In genomic region chr17:27496501-27496943, GRCh38 we compare ENCODE assay signal across 12 cellular contexts. TPM values are rescaled to one million over a fixed set of nuclear protein-coding genes. Genes with fewer than 3 reads are reported as not detected.
A peak's percentile ranks its signal among the peaks of the same experiment; 100 is the strongest.
DNase-seq lines count a peak whose midpoint lies in the region; ATAC-seq and TF ChIP-seq lines count a peak whose summit lies in the region.
"Had no signal": no experiment of that assay in that cellular context is flagged by ENCODE, and none has a peak within 500 bp of the region (broad histone marks: within the 10 kb centered on the region; RNA-seq: fewer than 3 reads in every experiment).

No MANE protein-coding gene starts in this region.

- intact Hi-C loops in colonic mucosa (cut with DNase I) = no loop called here

- no peak overlapping the region for H3K4me3 ChIP-seq in colonic mucosa

- ATAC-seq in GM19467 (IDR thresholded peaks at IDR 0.05; ENCODE audit: unreplicated experiment) = peak; percentile 53
- ATAC-seq in memory B cell (ENCODE audit: low read depth) = no peak
- no peak for ATAC-seq in stimulated activated effector memory CD8-positive, alpha-beta T cell treated with anti-CD3 and anti-CD28 coated beads, Interleukin-12 subunit alpha, Interleukin-12 subunit beta, amount 100 ng/mL, for 72 hours

- H3K27me3 Mint-ChIP-seq in memory B cell = no peaks in the 10 kb centered on the region
- H3K27me3 Mint-ChIP-seq: central memory CD8-positive, alpha-beta T cell had no signal

- no peaks in the 10 kb centered on the region for H3K27me3 ChIP-seq in colonic mucosa

- no peak overlapping the region for H3K27ac ChIP-seq in colonic mucosa

- no peak for TF ChIP-seq CTCF in colonic mucosa (IDR thresholded peaks at IDR 0.05)

- no peaks in the 10 kb centered on the region for H3K4me1 ChIP-seq in colonic mucosa

- H3K9me3 ChIP-seq in colonic mucosa = no peaks in the 10 kb centered on the region

- peaks cover 42% of the 10 kb centered on the region for H3K4me1 Mint-ChIP-seq in memory B cell
- H3K4me1 Mint-ChIP-seq in stimulated activated effector memory CD8-positive, alpha-beta T cell treated with anti-CD3 and anti-CD28 coated beads, Interleukin-12 subunit alpha, Interleukin-12 subunit beta, amount 100 ng/mL, for 72 hours = peaks cover 34% of the 10 kb centered on the region

- H3K9ac ChIP-seq in colonic mucosa (ENCODE audit: low read depth in 2 of 2, low read length in 2 of 2) = no peak overlapping the region

- peaks cover 23% of the 10 kb centered on the region for H3K36me3 Mint-ChIP-seq in memory B cell
- peaks cover 18% of the 10 kb centered on the region for H3K36me3 Mint-ChIP-seq in stimulated activated effector memory CD8-positive, alpha-beta T cell treated with anti-CD3 and anti-CD28 coated beads, Interleukin-12 subunit alpha, Interleukin-12 subunit beta, amount 100 ng/mL, for 72 hours

- no peaks in the 10 kb centered on the region for H3K36me3 ChIP-seq in colonic mucosa

- DNase-seq in D341Med (ENCODE audit: low spot score) = peak; percentile 66
- DNase-seq in NCI-H82 treated with DMSO at 0.1 percent for 48 hours (lab: John Stamatoyannopoulos, UW; ENCODE audit: unreplicated experiment) = peak; percentile 44
- DNase-seq in memory B cell (ENCODE audit: low spot score in 2 of 2) = no peak
- DNase-seq in stimulated activated effector memory CD8-positive, alpha-beta T cell treated with anti-CD3 and anti-CD28 coated beads, Interleukin-12 subunit alpha, Interleukin-12 subunit beta, amount 100 ng/mL, for 72 hours (ENCODE audit: low spot score in 2 of 2) = no peak
- no peak for DNase-seq in globus pallidus (ENCODE audit: low spot score)
- no peak for DNase-seq in colonic mucosa
- no peak for DNase-seq in stimulated activated naive CD4-positive, alpha-beta T cell treated with Interleukin-2 at 50 U/mL for 16 hours (lab: John Stamatoyannopoulos, UW)
- DNase-seq: C1 segment of cervical spinal cord, NCI-H2029 treated with DMSO at 0.1 percent for 48 hours, SW 1271 had no signal

- peak overlapping the region; percentile 86 for H3K27ac Mint-ChIP-seq in memory B cell
- H3K27ac Mint-ChIP-seq in stimulated activated effector memory CD8-positive, alpha-beta T cell treated with anti-CD3 and anti-CD28 coated beads, Interleukin-12 subunit alpha, Interleukin-12 subunit beta, amount 100 ng/mL, for 72 hours = no peak overlapping the region

- H3K9me3 Mint-ChIP-seq in memory B cell = peaks cover 2% of the 10 kb centered on the region
- peaks cover 3% of the 10 kb centered on the region for H3K9me3 Mint-ChIP-seq in stimulated activated effector memory CD8-positive, alpha-beta T cell treated with anti-CD3 and anti-CD28 coated beads, Interleukin-12 subunit alpha, Interleukin-12 subunit beta, amount 100 ng/mL, for 72 hours
- H3K9me3 Mint-ChIP-seq: central memory CD8-positive, alpha-beta T cell had no signal

- H3K4me3 Mint-ChIP-seq in memory B cell = peak overlapping the region; percentile 66
- H3K4me3 Mint-ChIP-seq in stimulated activated effector memory CD8-positive, alpha-beta T cell treated with anti-CD3 and anti-CD28 coated beads, Interleukin-12 subunit alpha, Interleukin-12 subunit beta, amount 100 ng/mL, for 72 hours = no peak overlapping the region
- H3K4me3 Mint-ChIP-seq: central memory CD8-positive, alpha-beta T cell had no signal

RNA-seq across cellular contexts. Expression of gene KSR1, which starts 40.3 kb away (rescaled TPM):
- total RNA-seq in colonic mucosa = 10 to 100 TPM; 13.9 to 16.5 TPM

Comparison
In these comparisons a context has a peak if more than half of its experiments do, and no peak if none do; other contexts are left out.
1. DNase-seq: peak in D341Med (single experiment) and NCI-H82 treated with DMSO at 0.1 percent for 48 hours (single experiment); none in memory B cell (0 of 2), stimulated activated effector memory CD8-positive, alpha-beta T cell treated with anti-CD3 and anti-CD28 coated beads, Interleukin-12 subunit alpha, Interleukin-12 subunit beta, amount 100 ng/mL, for 72 hours (0 of 2), globus pallidus (single experiment), colonic mucosa (single experiment) and stimulated activated naive CD4-positive, alpha-beta T cell treated with Interleukin-2 at 50 U/mL for 16 hours (single experiment).